Comparison of ENCODE assay signal across 19 cellular contexts in genomic region chr6:91539451-91539850, GRCh38.
DNase-seq lines count a peak whose midpoint lies in the region; TF ChIP-seq lines count a peak whose summit lies in the region.
"Had no signal": no experiment of that assay in that cellular context is flagged by ENCODE, and none has a peak within 500 bp of the region (broad histone marks: within the 10 kb centered on the region; RNA-seq: fewer than 3 reads in every experiment).

No MANE protein-coding gene starts in this region.

- TF ChIP-seq CTCF in coronary artery (IDR thresholded peaks at IDR 0.05), result no peak

- in situ Hi-C loops in ACHN (cut with HindIII; ENCODE audit: low pct_ligation_motif_present, low pct_unique_long_range_greater_than_20kb, low sequenced_read_pairs), result no loop called here

- H3K36me3 ChIP-seq in SJCRH30, result no peaks in the 10 kb centered on the region; the same call in 1 of the 2 replicates
- H3K36me3 ChIP-seq: BE2C, MG63 had no signal

- no peak overlapping the region for H3K4me3 ChIP-seq in SJCRH30
- no peak overlapping the region for H3K4me3 ChIP-seq in coronary artery
- H3K4me3 ChIP-seq: MG63 had no signal

- H3K27me3 ChIP-seq in SJCRH30, result no peaks in the 10 kb centered on the region
- H3K27me3 ChIP-seq: BE2C, MG63 had no signal

- H3K4me1 ChIP-seq in SJCRH30, result peaks cover 11% of the 10 kb centered on the region
- H3K4me1 ChIP-seq: BE2C had no signal

- peaks cover 9% of the 10 kb centered on the region; the same call in 1 of the 2 replicates for H3K9me3 ChIP-seq in SJCRH30 (replicated peaks)
- H3K9me3 ChIP-seq: BE2C, MG63 had no signal

- H3K27ac ChIP-seq in SJCRH30, result peak overlapping the region; percentile 57
- H3K27ac ChIP-seq in coronary artery, result no peak overlapping the region

- DNase-seq in NCI-H748 (lab: John Stamatoyannopoulos, UW; ENCODE audit: unreplicated experiment), result peak; percentile 38
- DNase-seq in NCI-H748 treated with DMSO at 0.1 percent for 48 hours (lab: John Stamatoyannopoulos, UW), result no peak
- peak; percentile 41 for DNase-seq in NCI-H1105 (lab: John Stamatoyannopoulos, UW)
- DNase-seq in NCI-H2171 treated with DMSO at 0.1 percent for 48 hours (lab: John Stamatoyannopoulos, UW), result peak; percentile 59
- DNase-seq in SJCRH30, result peak; percentile 65 to 86
- DNase-seq in coronary artery (ENCODE audit: low spot score), result no peak
- DNase-seq in ACHN, result no peak
- no peak for DNase-seq in stimulated activated CD4-positive, alpha-beta T cell treated with anti-CD3 and anti-CD28 coated beads, Interleukin-2, amount 100 ng/mL, for 48 hours
- DNase-seq: BE2C; Calu3; CD8-positive, alpha-beta memory T cell; IMR-90; KG1; MG63; NCI-H1436; NCI-H187; NCI-H2227 treated with DMSO at 0.1 percent for 48 hours; Right ventricle myocardium superior; T-cell had no signal

Comparison
In these comparisons a context has a peak if more than half of its experiments do, and no peak if none do; other contexts are left out.
1. DNase-seq: peak in NCI-H748 (single experiment), NCI-H1105 (single experiment), NCI-H2171 treated with DMSO at 0.1 percent for 48 hours (single experiment) and SJCRH30 (2 of 2); none in NCI-H748 treated with DMSO at 0.1 percent for 48 hours (single experiment), coronary artery (single experiment), ACHN (single experiment) and stimulated activated CD4-positive, alpha-beta T cell treated with anti-CD3 and anti-CD28 coated beads, Interleukin-2, amount 100 ng/mL, for 48 hours (0 of 2).